In genomic region chr4:93759506-93759905, GRCh38 we compare ENCODE assay signal across 19 cellular contexts.
DNase-seq lines count a peak whose midpoint lies in the region; TF ChIP-seq lines count a peak whose summit lies in the region.
"Had no signal": no experiment of that assay in that cellular context is flagged by ENCODE, and none has a peak within 500 bp of the region (broad histone marks: within the 10 kb centered on the region; RNA-seq: fewer than 3 reads in every experiment).

No MANE protein-coding gene starts in this region.

- 64% methylated on average over 2 of the region's 2 CpGs for WGBS in hepatocyte (ENCODE audit: low lambda C conversion rate, missing lambda C conversion rate)

- H3K27me3 Mint-ChIP-seq in CD4-positive, alpha-beta memory T cell = no peaks in the 10 kb centered on the region
- H3K27me3 Mint-ChIP-seq in T-helper 2 cell treated with Interferon-gamma antibody and Interleukin-4, amounts not matched to agents 5 μg/mL and 100 μg/mL, for 36 hours (ENCODE audit: low read depth) = no peaks in the 10 kb centered on the region

- H3K9me3 ChIP-seq in hepatocyte (ENCODE audit: low read depth) = no peaks in the 10 kb centered on the region
- no peaks in the 10 kb centered on the region for H3K9me3 ChIP-seq in CD4-positive, alpha-beta memory T cell (ENCODE audit: control insufficient read depth in 1 of 2, low read length in 2 of 2)
- H3K9me3 ChIP-seq: Caco-2 had no signal

- no peaks in the 10 kb centered on the region for H3K36me3 Mint-ChIP-seq in CD4-positive, alpha-beta memory T cell
- no peaks in the 10 kb centered on the region for H3K36me3 Mint-ChIP-seq in T-helper 2 cell treated with Interferon-gamma antibody and Interleukin-4, amounts not matched to agents 5 μg/mL and 100 μg/mL, for 36 hours (ENCODE audit: low read depth)

- H4K20me1 ChIP-seq in hepatocyte (ENCODE audit: insufficient read depth, poor library complexity, severe bottlenecking) = no peaks in the 10 kb centered on the region

- no peak for TF ChIP-seq CTCF in hepatocyte (IDR thresholded peaks at IDR 0.05; ENCODE audit: poor library complexity)

- CTCF ChIA-PET in CD4-positive, alpha-beta memory T cell (lab: Charles Lee; ENCODE audit: partially characterized antibody) = interaction anchor here (0.8 kb wide), 1 partner anchor 13 kb away, joined by 3 read pairs; no protein-coding TSS in a partner anchor

- POLR2A ChIA-PET in CD4-positive, alpha-beta memory T cell (lab: Charles Lee; ENCODE audit: partially characterized antibody) = no interaction called here

- H3K36me3 ChIP-seq in hepatocyte (replicated peaks; ENCODE audit: insufficient read depth, low read depth) = no peaks in the 10 kb centered on the region
- H3K36me3 ChIP-seq in CD4-positive, alpha-beta memory T cell (ENCODE audit: insufficient read depth, low read length) = no peaks in the 10 kb centered on the region
- H3K36me3 ChIP-seq: cardiac muscle cell had no signal

- H3K27me3 ChIP-seq in hepatocyte = no peaks in the 10 kb centered on the region
- H3K27me3 ChIP-seq in CD4-positive, alpha-beta memory T cell (ENCODE audit: insufficient read depth, low read length) = no peaks in the 10 kb centered on the region
- H3K27me3 ChIP-seq: cardiac muscle cell had no signal

- peak overlapping the region; percentile 54 for H3K27ac ChIP-seq in hepatocyte
- no peak overlapping the region for H3K27ac ChIP-seq in CD4-positive, alpha-beta memory T cell (ENCODE audit: low read depth, low read length)
- H3K27ac ChIP-seq: cardiac muscle cell, parathyroid adenoma, skin epidermis had no signal

- intact Hi-C loops in CD4-positive, alpha-beta memory T cell (cut with micrococcal nuclease) = no loop called here

- H3K4me2 ChIP-seq in hepatocyte = no peak overlapping the region

- H3K4me3 ChIP-seq in hepatocyte = no peak overlapping the region
- no peak overlapping the region for H3K4me3 ChIP-seq in CD4-positive, alpha-beta memory T cell (ENCODE audit: low read length in 2 of 2)
- H3K4me3 ChIP-seq: cardiac muscle cell, skin epidermis had no signal

- no peaks in the 10 kb centered on the region for H3K79me2 ChIP-seq in hepatocyte
- H3K79me2 ChIP-seq: parathyroid adenoma had no signal

- no peak overlapping the region for H2AFZ ChIP-seq in hepatocyte
- H2AFZ ChIP-seq: parathyroid adenoma had no signal

- peaks cover 0 to 2% (median 0%) of the 10 kb centered on the region in 8 donors for H3K9me3 Mint-ChIP-seq in CD4-positive, alpha-beta memory T cell
- no peaks in the 10 kb centered on the region for H3K9me3 Mint-ChIP-seq in T-helper 2 cell treated with Interferon-gamma antibody and Interleukin-4, amounts not matched to agents 5 μg/mL and 100 μg/mL, for 36 hours

- no peak overlapping the region for H3K4me3 Mint-ChIP-seq in CD4-positive, alpha-beta memory T cell
- no peak overlapping the region for H3K4me3 Mint-ChIP-seq in T-helper 2 cell treated with Interferon-gamma antibody and Interleukin-4, amounts not matched to agents 5 μg/mL and 100 μg/mL, for 36 hours

- H3K4me1 ChIP-seq in hepatocyte (ENCODE audit: insufficient read depth) = no peaks in the 10 kb centered on the region
- H3K4me1 ChIP-seq in CD4-positive, alpha-beta memory T cell (ENCODE audit: insufficient read depth, low read length) = no peaks in the 10 kb centered on the region
- H3K4me1 ChIP-seq: Caco-2, parathyroid adenoma had no signal

- H3K27ac Mint-ChIP-seq in CD4-positive, alpha-beta memory T cell = no peak overlapping the region
- H3K27ac Mint-ChIP-seq in T-helper 2 cell treated with Interferon-gamma antibody and Interleukin-4, amounts not matched to agents 5 μg/mL and 100 μg/mL, for 36 hours = no peak overlapping the region

- no peaks in the 10 kb centered on the region for H3K4me1 Mint-ChIP-seq in CD4-positive, alpha-beta memory T cell
- no peaks in the 10 kb centered on the region for H3K4me1 Mint-ChIP-seq in T-helper 2 cell treated with Interferon-gamma antibody and Interleukin-4, amounts not matched to agents 5 μg/mL and 100 μg/mL, for 36 hours (ENCODE audit: low read depth)

- peak; percentile 3 to 4 for DNase-seq in AML-193 (lab: John Stamatoyannopoulos, UW)
- DNase-seq in LHCN-M2 (ENCODE audit: low read depth) = peak; percentile 0
- peak; percentile 25 for DNase-seq in hepatocyte (ENCODE audit: low spot score)
- no peak for DNase-seq in CD4-positive, alpha-beta memory T cell
- no peak for DNase-seq in HUDEP-2 (lab: John Stamatoyannopoulos, UW; ENCODE audit: unreplicated experiment in 76 of 76)
- DNase-seq in T-helper 2 cell treated with Interferon-gamma antibody and Interleukin-4, amounts not matched to agents 5 μg/mL and 100 μg/mL, for 36 hours (ENCODE audit: low spot score) = no peak
- DNase-seq in NCI-H146 (lab: John Stamatoyannopoulos, UW) = no peak
- DNase-seq: activated CD4-positive, alpha-beta T cell treated with anti-CD3 and anti-CD28 coated beads, Interleukin-2, amount 50 U/mL, for 4 hours; activated T-cell treated with anti-CD3 and anti-CD28 coated beads, Interleukin-2, amount 50 U/mL, for 48 hours; Caco-2; hypothalamus; left cardiac atrium; NCI-H1694 treated with DMSO at 0.1 percent for 48 hours; stimulated activated naive CD4-positive, alpha-beta T cell treated with Interleukin-2 at 50 U/mL for 16 hours; T-helper 9 cell had no signal

- no peaks in the 10 kb centered on the region for H3K9me2 ChIP-seq in hepatocyte (replicated peaks; ENCODE audit: insufficient read depth)

TF ChIP-seq in PFSK-1, 5 proteins besides CTCF, POLR2A, EP300 and RAD21:
- no peak for TF ChIP-seq TAF1 (IDR thresholded peaks at IDR 0.05; ENCODE audit: borderline replicate concordance, insufficient read depth, low read length)
- TF ChIP-seq REST (IDR thresholded peaks at IDR 0.05; ENCODE audit: insufficient read depth in 1 of 2, low read depth in 2 of 2, low read length in 2 of 2) = no peak
- TF ChIP-seq SIN3A (IDR thresholded peaks at IDR 0.05; ENCODE audit: borderline replicate concordance, insufficient read depth, low read length) = 0 out of 2 replicates have a peak, but pooled peaks have one; percentile 22

Comparison
In these comparisons a context has a peak if more than half of its experiments do, and no peak if none do; other contexts are left out.
1. DNase-seq: peak in AML-193 (2 of 2), LHCN-M2 (single experiment) and hepatocyte (single experiment); none in CD4-positive, alpha-beta memory T cell (0 of 5), HUDEP-2 (0 of 76), T-helper 2 cell treated with Interferon-gamma antibody and Interleukin-4, amounts not matched to agents 5 μg/mL and 100 μg/mL, for 36 hours (single experiment) and NCI-H146 (single experiment).